ENCODE assay signal across 25 cellular contexts in genomic region chr7:140295224-140295623, GRCh38.
"Had no signal": no experiment of that assay in that cellular context is flagged by ENCODE, and none has a peak within 500 bp of the region (broad histone marks: within the 10 kb centered on the region; RNA-seq: fewer than 3 reads in every experiment).

No MANE protein-coding gene starts in this region.

- H3K9me3 ChIP-seq: colonic mucosa, esophagus muscularis mucosa, heart right ventricle, left lung, lower lobe of right lung, mucosa of descending colon had no signal

- FAIRE-seq: endometrium, frontal cortex, islet of Langerhans, keratinocyte had no signal

- H3K4me3 ChIP-seq: colonic mucosa, esophagus muscularis mucosa, heart right ventricle, left lung, lower lobe of right lung, mucosa of descending colon had no signal

- H3K27ac Mint-ChIP-seq: dendritic cell treated with granulocyte-macrophage colony-stimulating factor and Interleukin-4, amounts not matched to agents 40 ng/mL and 50 ng/mL, for 4 days; effector memory CD8-positive, alpha-beta T cell; endodermal cell; mesothelial cell of epicardium had no signal

- H3K36me3 Mint-ChIP-seq: mesothelial cell of epicardium, naive B cell had no signal

- H3K27me3 ChIP-seq: colonic mucosa, esophagus muscularis mucosa, foreskin keratinocyte, heart right ventricle, left lung had no signal

- H3K4me1 ChIP-seq: colonic mucosa, esophagus muscularis mucosa, foreskin keratinocyte, heart right ventricle, lower lobe of right lung had no signal

- ATAC-seq: effector memory CD8-positive, alpha-beta T cell; foreskin keratinocyte; heart right ventricle; left cardiac atrium; left lung; left ventricle myocardium superior; lower lobe of right lung had no signal

- H3K36me3 ChIP-seq: colonic mucosa, esophagus muscularis mucosa, heart right ventricle, left lung, lower lobe of right lung had no signal

- H3K27ac ChIP-seq: colonic mucosa, epithelial cell of prostate, esophagus muscularis mucosa, foreskin keratinocyte, heart right ventricle, left lung, lower lobe of right lung had no signal

- H3K4me3 Mint-ChIP-seq: dendritic cell treated with granulocyte-macrophage colony-stimulating factor and Interleukin-4, amounts not matched to agents 40 ng/mL and 50 ng/mL, for 4 days; effector memory CD8-positive, alpha-beta T cell; endodermal cell; mesothelial cell of epicardium had no signal

- H3K4me1 Mint-ChIP-seq: mesothelial cell of epicardium had no signal

- H3K27me3 Mint-ChIP-seq: dendritic cell treated with granulocyte-macrophage colony-stimulating factor and Interleukin-4, amounts not matched to agents 40 ng/mL and 50 ng/mL, for 4 days; effector memory CD8-positive, alpha-beta T cell; naive B cell had no signal

- DNase-seq: colonic mucosa; cortex of kidney; effector CD8-positive, alpha-beta T cell; effector memory CD8-positive, alpha-beta T cell; endodermal cell; foreskin keratinocyte; glutamatergic neuron; head of caudate nucleus; heart right ventricle; hippocampal formation; left cardiac atrium; left lung; left ventricle myocardium superior; lower lobe of right lung; mesenchymal stem cell; mucosa of descending colon; naive B cell had no signal
